In the genomic region with DNA sequence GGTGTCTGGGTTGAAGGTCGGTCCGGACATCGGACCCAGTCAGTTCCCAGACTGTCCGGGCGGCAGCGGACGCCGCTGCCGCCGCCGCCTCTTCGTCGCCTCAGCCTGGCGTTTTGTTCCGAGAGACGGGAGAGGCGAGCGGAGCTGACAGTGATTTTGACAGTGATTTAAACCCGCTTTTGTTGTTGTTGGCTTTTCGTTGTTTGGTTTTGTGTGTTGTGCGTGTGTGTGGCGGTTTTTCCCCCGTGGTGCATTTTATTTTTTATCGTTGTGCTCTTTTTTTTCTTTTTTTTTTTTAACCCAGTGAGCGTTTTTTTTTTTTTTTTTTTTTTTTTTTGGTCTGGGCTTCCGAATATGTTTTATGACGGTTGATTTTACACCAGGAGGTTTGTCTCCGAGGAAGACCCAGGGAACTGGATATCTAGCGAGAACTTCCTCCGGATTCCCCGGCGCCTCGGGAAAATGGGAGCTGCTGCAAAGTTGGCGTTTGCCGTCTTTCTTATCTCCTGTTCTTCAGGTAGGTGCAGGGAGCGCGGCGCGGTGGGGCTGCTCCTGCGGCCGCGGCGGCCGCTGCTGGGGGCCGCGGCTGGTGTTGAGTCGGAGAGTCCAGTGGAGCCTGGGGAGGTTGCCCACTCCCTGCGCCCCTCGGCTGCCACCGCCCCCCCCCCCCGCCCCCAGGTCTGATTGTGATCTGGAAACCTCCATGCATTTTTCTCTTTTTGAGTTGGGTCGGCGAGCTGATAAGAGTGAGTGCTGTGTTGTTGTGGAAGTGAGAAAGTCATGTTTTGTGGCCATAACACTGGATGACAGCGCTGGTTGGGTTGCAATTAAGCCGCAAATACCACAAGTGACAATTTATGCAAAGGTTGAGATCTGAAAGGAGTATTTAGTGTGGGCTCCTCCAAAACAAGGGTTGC, we compare ENCODE assay signal across 8 cellular contexts. TPM values are rescaled to one million over a fixed set of nuclear protein-coding genes. Genes with fewer than 3 reads are reported as not detected.
DNase-seq lines count a peak whose midpoint lies in the region; ATAC-seq and TF ChIP-seq lines count a peak whose summit lies in the region.

Gene ACVR2A (plus strand): TSS at position 339 of the 917 bp plus-strand sequence. CDS start 124 bp downstream, at position 463.

- peak; percentile 43 for ATAC-seq in GM21786 (IDR thresholded peaks at IDR 0.05; ENCODE audit: unreplicated experiment)
- ATAC-seq in T-helper 17 cell, result peak; percentile 42

- H3K4me3 ChIP-seq in Jurkat, Clone E6-1 (ENCODE audit: low read length), result peak within 1 kb of the TSS; percentile 69
- H3K4me3 ChIP-seq in iPS-18c (ENCODE audit: insufficient read depth, low read depth, low read length), result peak within 1 kb of the TSS; percentile 69
- H3K4me3 ChIP-seq in skeletal muscle cell (ENCODE audit: low read depth, low read length), result peak within 1 kb of the TSS; percentile 75

- H3K4me3 Mint-ChIP-seq in T-helper 17 cell (peak within 1 kb of the TSS; percentile 97), brain (peak within 1 kb of the TSS; percentile 93 to 97 (median 96))

- H3K36me3 Mint-ChIP-seq in T-helper 17 cell (ENCODE audit: low read depth) (peaks cover 5% of the 10 kb centered on the region), brain (peaks cover 2% of the 10 kb centered on the region)

- H3K4me1 Mint-ChIP-seq in T-helper 17 cell (peaks cover 32% of the 10 kb centered on the region), brain (peaks cover 47% of the 10 kb centered on the region)

- DNase-seq in GM03348 (ENCODE audit: low spot score) (peak; percentile 33), T-helper 17 cell (peak; percentile 8 to 19 (median 17)), skeletal muscle cell (ENCODE audit: low read depth) (no peak), GF-D8 (lab: John Stamatoyannopoulos, UW) (no peak)
- DNase-seq in Jurkat, Clone E6-1 (ENCODE audit: low read depth, low spot score), result peak; percentile 41

- H3K27me3 Mint-ChIP-seq in T-helper 17 cell (no peaks in the 10 kb centered on the region), brain (peaks cover 17% of the 10 kb centered on the region)

- H3K9me3 ChIP-seq in T-helper 17 cell (ENCODE audit: control insufficient read depth, low read length, poor library complexity, severe bottlenecking) (no peaks in the 10 kb centered on the region), iPS-18c (ENCODE audit: control insufficient read depth, insufficient read depth, low read length) (no peaks in the 10 kb centered on the region)

- H3K27ac Mint-ChIP-seq in T-helper 17 cell (peak within 1 kb of the TSS; percentile 96), brain (peak within 1 kb of the TSS; percentile 96 to 98 (median 98))

- no peaks in the 10 kb centered on the region for H3K9me3 Mint-ChIP-seq in brain

- no peak for TF ChIP-seq CTCF in brain (conservative IDR thresholded peaks at IDR 0.05)

RNA-seq across cellular contexts. Expression of gene ACVR2A, which starts in this region (rescaled TPM):
- polyA plus RNA-seq in Jurkat, Clone E6-1 (2012; ENCODE audit: insufficient read depth, insufficient read length), result 0.80 TPM
- total RNA-seq in T-helper 17 cell, result 10 to 100 TPM; 13.6 to 14.3 TPM
- polyA plus RNA-seq in brain (ENCODE audit: insufficient read depth, low read depth, low replicate concordance), result 3.5 TPM

Comparison
In these comparisons a context has a peak if more than half of its experiments do, and no peak if none do; other contexts are left out.
1. DNase-seq: peak in GM03348 (single experiment), Jurkat, Clone E6-1 (single experiment) and T-helper 17 cell (3 of 3); none in skeletal muscle cell (single experiment) and GF-D8 (single experiment).
2. Peak in every context shown above with its lines, with median percentiles within 50 percentile points of each other: H3K4me3 ChIP-seq.